Comparison of ENCODE assay signal across 8 cellular contexts in genomic region chr13:114098689-114099056, GRCh38. TPM values are rescaled to one million over a fixed set of nuclear protein-coding genes. Genes with fewer than 3 reads are reported as not detected.
A peak's percentile ranks its signal among the peaks of the same experiment; 100 is the strongest.
DNase-seq lines count a peak whose midpoint lies in the region; ATAC-seq and TF ChIP-seq lines count a peak whose summit lies in the region.
"Not testable (repeated sequence)": the region's sequence is repeated elsewhere in the genome, so short reads cannot be mapped to it uniquely, and the experiment has no call there.

No MANE protein-coding gene starts in this region.

- peaks cover 42% of the 10 kb centered on the region for H3K36me3 ChIP-seq in CD4-positive, CD25-positive, alpha-beta regulatory T cell (ENCODE audit: control insufficient read depth, insufficient read depth, low read length)
- H3K36me3 ChIP-seq in SJCRH30; muscle layer of colon (ENCODE audit: insufficient read depth, low read length); sigmoid colon; thoracic aorta: not testable (repeated sequence)

- intact Hi-C loops in cardiac septum (cut with DNase I): not testable (repeated sequence)
- intact Hi-C loops in sigmoid colon (cut with DNase I): loop anchor here (2.0 kb wide), 1 partner anchor 32 kb away; no protein-coding TSS in a partner anchor

- H3K4me3 Mint-ChIP-seq in CD4-positive, CD25-positive, alpha-beta regulatory T cell: peak overlapping the region in 2 of 4 donors; percentile 55 to 63
- not testable (repeated sequence) for H3K4me3 Mint-ChIP-seq in activated T-helper 17 cell treated with anti-CD3 and anti-CD28 coated beads, Interleukin-2, amount 50 U/mL, for 72 hours

- H3K27me3 Mint-ChIP-seq in CD4-positive, CD25-positive, alpha-beta regulatory T cell; activated T-helper 17 cell treated with anti-CD3 and anti-CD28 coated beads, Interleukin-2, amount 50 U/mL, for 72 hours: not testable (repeated sequence)

- TF ChIP-seq EP300 in sigmoid colon (IDR thresholded peaks at IDR 0.05): not testable (repeated sequence)

- peaks cover 0 to 20% (median 3%) of the 10 kb centered on the region in 7 donors for H3K9me3 Mint-ChIP-seq in CD4-positive, CD25-positive, alpha-beta regulatory T cell
- H3K9me3 Mint-ChIP-seq in activated T-helper 17 cell treated with anti-CD3 and anti-CD28 coated beads, Interleukin-2, amount 50 U/mL, for 72 hours: not testable (repeated sequence)

- not testable (repeated sequence) for TF ChIP-seq POLR2A in sigmoid colon (IDR thresholded peaks at IDR 0.05)

- H3K27me3 ChIP-seq in CD4-positive, CD25-positive, alpha-beta regulatory T cell (ENCODE audit: control insufficient read depth, insufficient read depth, low read length); SJCRH30; muscle layer of colon (ENCODE audit: control insufficient read depth in 1 of 2, insufficient read depth in 2 of 2, low read length in 2 of 2); sigmoid colon; thoracic aorta (replicated peaks; ENCODE audit: insufficient read depth): not testable (repeated sequence)

- WGBS in sigmoid colon, 2 donors: 81 to 84% methylated on average over 11 of the region's 14 CpGs

- H3K27ac ChIP-seq in CD4-positive, CD25-positive, alpha-beta regulatory T cell (ENCODE audit: insufficient read depth, low read length, poor library complexity, severe bottlenecking): peak overlapping the region; percentile 33
- H3K27ac ChIP-seq in SJCRH30: peak overlapping the region; percentile 42
- H3K27ac ChIP-seq in muscle layer of colon (ENCODE audit: low read depth, low read length): peak overlapping the region; percentile 16
- H3K27ac ChIP-seq in sigmoid colon: peak overlapping the region; percentile 69 to 79 (median 77)
- peak overlapping the region in 1 of 2 donors; percentile 66 for H3K27ac ChIP-seq in thoracic aorta

- H3K4me1 ChIP-seq in CD4-positive, CD25-positive, alpha-beta regulatory T cell (ENCODE audit: control insufficient read depth, insufficient read depth, low read length, poor library complexity, severe bottlenecking): peaks cover 68% of the 10 kb centered on the region
- H3K4me1 ChIP-seq in SJCRH30: peaks cover 20% of the 10 kb centered on the region
- peaks cover 22% of the 10 kb centered on the region for H3K4me1 ChIP-seq in muscle layer of colon (ENCODE audit: insufficient read depth, low read length)
- H3K4me1 ChIP-seq in sigmoid colon: peaks cover 0 to 37% (median 33%) of the 10 kb centered on the region in 4 donors
- H3K4me1 ChIP-seq in thoracic aorta (ENCODE audit: control insufficient read depth in 1 of 2, low read depth in 2 of 2): peaks cover 12 to 23% of the 10 kb centered on the region in 2 donors

- not testable (repeated sequence) for H3K9ac ChIP-seq in muscle layer of colon (ENCODE audit: low read length)

- peaks cover 33% of the 10 kb centered on the region for H3K36me3 Mint-ChIP-seq in CD4-positive, CD25-positive, alpha-beta regulatory T cell
- H3K36me3 Mint-ChIP-seq in activated T-helper 17 cell treated with anti-CD3 and anti-CD28 coated beads, Interleukin-2, amount 50 U/mL, for 72 hours (ENCODE audit: low read depth): not testable (repeated sequence)

- not testable (repeated sequence) for H3K9me3 ChIP-seq in CD4-positive, CD25-positive, alpha-beta regulatory T cell (ENCODE audit: control insufficient read depth in 2 of 2, low read length in 2 of 2); SJCRH30 (replicated peaks); muscle layer of colon (ENCODE audit: low read length); sigmoid colon; thoracic aorta

- H3K4me1 Mint-ChIP-seq in CD4-positive, CD25-positive, alpha-beta regulatory T cell: peaks cover 7 to 79% (median 48%) of the 10 kb centered on the region in 4 donors
- peaks cover 40% of the 10 kb centered on the region for H3K4me1 Mint-ChIP-seq in activated T-helper 17 cell treated with anti-CD3 and anti-CD28 coated beads, Interleukin-2, amount 50 U/mL, for 72 hours

- H3K4me3 ChIP-seq in CD4-positive, CD25-positive, alpha-beta regulatory T cell (ENCODE audit: low read depth, low read length); SJCRH30; choroid plexus epithelial cell (ENCODE audit: low read depth, low read length); muscle layer of colon (ENCODE audit: low read depth in 1 of 2, low read length in 2 of 2): not testable (repeated sequence)
- H3K4me3 ChIP-seq in sigmoid colon (peak overlapping the region in 2 of 4 donors; percentile 12 to 30), thoracic aorta (peak overlapping the region; percentile 10)

- TF ChIP-seq CTCF in choroid plexus epithelial cell (conservative IDR thresholded peaks at IDR 0.05; ENCODE audit: low read depth, low read length); sigmoid colon (IDR thresholded peaks at IDR 0.05); thoracic aorta (IDR thresholded peaks at IDR 0.05): not testable (repeated sequence)

- H3K27ac Mint-ChIP-seq in CD4-positive, CD25-positive, alpha-beta regulatory T cell: peak overlapping the region in 2 of 3 donors; percentile 52 to 55
- H3K27ac Mint-ChIP-seq in activated T-helper 17 cell treated with anti-CD3 and anti-CD28 coated beads, Interleukin-2, amount 50 U/mL, for 72 hours: peak overlapping the region; percentile 76

- DNase-seq in CD4-positive, CD25-positive, alpha-beta regulatory T cell; SJCRH30; sigmoid colon; thoracic aorta (ENCODE audit: low spot score): not testable (repeated sequence)
- DNase-seq in choroid plexus epithelial cell (ENCODE audit: low read depth) (peak; percentile 23), cardiac septum (ENCODE audit: low spot score) (peak; percentile 6)

- not testable (repeated sequence) for ATAC-seq in CD4-positive, CD25-positive, alpha-beta regulatory T cell (ENCODE audit: low read depth in 2 of 2); activated T-helper 17 cell treated with anti-CD3 and anti-CD28 coated beads, Interleukin-2, amount 50 U/mL, for 72 hours (replicated peaks); thoracic aorta (ENCODE audit: insufficient number of reproducible peaks, low FRiP score, low read depth)

RNA-seq across cellular contexts. Expression of gene RASA3, which starts 33.8 kb away (rescaled TPM):
- 265 TPM for total RNA-seq in CD4-positive, CD25-positive, alpha-beta regulatory T cell
- polyA plus RNA-seq in CD4-positive, CD25-positive, alpha-beta regulatory T cell: 100 to 1,000 TPM in 1 of 4 donors, 10 to 100 TPM in 3; 93.8 to 116 (median 99.6) TPM
- 18.6 and 20.5 TPM in 2 replicates for total RNA-seq in SJCRH30 (2014; rRNA removed; shearing (Covaris generic))
- total RNA-seq in activated T-helper 17 cell treated with anti-CD3 and anti-CD28 coated beads, Interleukin-2, amount 50 U/mL, for 72 hours: 10 to 100 TPM; 18.4 to 62.5 TPM
- 9.7 TPM for total RNA-seq in cardiac septum
- 10 to 100 TPM; 15.0 to 22.4 (median 17.8) TPM for total RNA-seq in sigmoid colon
- 10 to 100 TPM in 1 of 3 donors, 1 to 10 TPM in 2; 4.2 to 16.9 (median 5.4) TPM for polyA plus RNA-seq in sigmoid colon
- total RNA-seq in thoracic aorta: 10 to 100 TPM; 38.9 to 48.6 TPM
